ENCODE assay signal across 8 cellular contexts in the genomic region with DNA sequence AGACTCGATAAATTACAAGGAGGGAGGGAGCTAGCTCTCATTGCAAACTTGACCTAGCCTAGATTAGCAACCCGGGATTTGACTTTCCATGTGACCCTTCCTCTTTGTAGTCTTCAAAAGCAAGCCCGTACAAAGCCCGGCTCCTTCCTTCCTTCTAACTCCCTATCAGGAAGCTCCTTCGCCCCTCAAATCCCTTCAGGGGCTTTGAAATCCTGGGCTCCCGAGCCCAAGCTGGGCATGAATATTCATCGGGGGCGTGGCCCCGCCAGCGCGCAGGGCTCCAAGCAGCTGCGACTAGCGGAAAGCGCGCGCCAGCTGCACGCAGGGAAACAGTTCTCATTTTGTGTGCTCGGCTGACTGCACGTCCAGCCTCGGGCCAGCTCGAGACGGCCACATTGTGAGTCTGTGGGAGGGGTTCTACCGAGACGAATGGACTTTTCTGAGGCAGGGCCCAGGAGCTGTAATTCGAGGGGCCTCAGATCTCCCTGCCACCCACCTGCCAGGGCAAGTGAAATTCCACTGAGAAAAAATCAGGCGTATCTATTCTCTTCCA.
A peak's percentile ranks its signal among the peaks of the same experiment; 100 is the strongest.
DNase-seq lines count a peak whose midpoint lies in the region; ATAC-seq and TF ChIP-seq lines count a peak whose summit lies in the region.

No MANE protein-coding gene starts in this region.

- CTCF ChIA-PET in activated CD8-positive, alpha-beta T cell treated with anti-CD3 and anti-CD28 coated beads, Interleukin-2, amount 10 ng/mL, durations not matched to agents 7 days and 5 days (lab: Charles Lee): interaction anchor here (0.9 to 2.2 kb wide), 3 partner anchors 8 to 99 kb away, joined by 3 to 16 read pairs (median 8); no protein-coding TSS in a partner anchor

- ATAC-seq in GM19324 (IDR thresholded peaks at IDR 0.05; ENCODE audit: low FRiP score, unreplicated experiment) (peak; percentile 95), HG03439 (IDR thresholded peaks at IDR 0.05; ENCODE audit: unreplicated experiment) (peak; percentile 85), memory B cell (ENCODE audit: low read depth) (peak; percentile 98)
- ATAC-seq in activated CD8-positive, alpha-beta T cell treated with anti-CD3 and anti-CD28 coated beads, Interleukin-2, amount 10 ng/mL, durations not matched to agents 7 days and 5 days: peak; percentile 96

- H3K9me3 ChIP-seq in endocrine pancreas (ENCODE audit: control insufficient read depth, low read length): no peaks in the 10 kb centered on the region

- H3K27me3 Mint-ChIP-seq in activated CD8-positive, alpha-beta T cell treated with anti-CD3 and anti-CD28 coated beads, Interleukin-2, amount 10 ng/mL, durations not matched to agents 7 days and 5 days (ENCODE audit: low read depth): no peaks in the 10 kb centered on the region
- no peaks in the 10 kb centered on the region for H3K27me3 Mint-ChIP-seq in memory B cell

- peak overlapping the region; percentile 92 for H3K4me3 ChIP-seq in endocrine pancreas (ENCODE audit: control insufficient read depth, insufficient read depth, low read length)

- POLR2A ChIA-PET in activated CD8-positive, alpha-beta T cell treated with anti-CD3 and anti-CD28 coated beads, Interleukin-2, amount 10 ng/mL, durations not matched to agents 7 days and 5 days (lab: Charles Lee): interaction anchor here (0.6 to 0.9 kb wide), 5 partner anchors 11 to 100 kb away, joined by 3 to 4 read pairs (median 3); no protein-coding TSS in a partner anchor

- H3K9me3 Mint-ChIP-seq in activated CD8-positive, alpha-beta T cell treated with anti-CD3 and anti-CD28 coated beads, Interleukin-2, amount 10 ng/mL, durations not matched to agents 7 days and 5 days (ENCODE audit: insufficient read depth): no peaks in the 10 kb centered on the region
- H3K9me3 Mint-ChIP-seq in memory B cell: no peaks in the 10 kb centered on the region

- peaks cover 16% of the 10 kb centered on the region for H3K4me1 Mint-ChIP-seq in activated CD8-positive, alpha-beta T cell treated with anti-CD3 and anti-CD28 coated beads, Interleukin-2, amount 10 ng/mL, durations not matched to agents 7 days and 5 days (ENCODE audit: low read depth)
- peaks cover 33% of the 10 kb centered on the region for H3K4me1 Mint-ChIP-seq in memory B cell

- no peak overlapping the region for H3K9ac ChIP-seq in endocrine pancreas (ENCODE audit: control insufficient read depth, insufficient read depth, low read length)

- peak overlapping the region; percentile 80 for H3K4me3 Mint-ChIP-seq in activated CD8-positive, alpha-beta T cell treated with anti-CD3 and anti-CD28 coated beads, Interleukin-2, amount 10 ng/mL, durations not matched to agents 7 days and 5 days
- H3K4me3 Mint-ChIP-seq in memory B cell: peak overlapping the region; percentile 97

- H3K36me3 ChIP-seq in endocrine pancreas (ENCODE audit: control insufficient read depth, insufficient read depth, low read length): no peaks in the 10 kb centered on the region

- peak overlapping the region; percentile 27; the same call in 1 of the 2 replicates for H3K27ac ChIP-seq in C4-2B

- H3K36me3 Mint-ChIP-seq in activated CD8-positive, alpha-beta T cell treated with anti-CD3 and anti-CD28 coated beads, Interleukin-2, amount 10 ng/mL, durations not matched to agents 7 days and 5 days (ENCODE audit: low read depth): peaks cover 2% of the 10 kb centered on the region
- peaks cover 7% of the 10 kb centered on the region for H3K36me3 Mint-ChIP-seq in memory B cell

- H3K27ac Mint-ChIP-seq in activated CD8-positive, alpha-beta T cell treated with anti-CD3 and anti-CD28 coated beads, Interleukin-2, amount 10 ng/mL, durations not matched to agents 7 days and 5 days: peak overlapping the region; percentile 77
- H3K27ac Mint-ChIP-seq in memory B cell: peak overlapping the region; percentile 93

- H3K4me1 ChIP-seq in endocrine pancreas (ENCODE audit: control insufficient read depth, insufficient read depth, low read length): peaks cover 4% of the 10 kb centered on the region

- no peak for TF ChIP-seq CTCF in C4-2B (conservative IDR thresholded peaks at IDR 0.05)

- H3K27me3 ChIP-seq in endocrine pancreas (ENCODE audit: control insufficient read depth, insufficient read depth, low read length): no peaks in the 10 kb centered on the region

- DNase-seq in NCI-H526 treated with DMSO at 0.1 percent for 48 hours (lab: John Stamatoyannopoulos, UW) (peak; percentile 59), memory B cell (ENCODE audit: low spot score in 2 of 2) (peak; percentile 38 to 58)
- peak; percentile 69 for DNase-seq in activated CD8-positive, alpha-beta T cell treated with anti-CD3 and anti-CD28 coated beads, Interleukin-2, amount 10 ng/mL, durations not matched to agents 7 days and 5 days
- DNase-seq in stimulated activated CD8-positive, alpha-beta memory T cell treated with anti-CD3 and anti-CD28 coated beads, Interleukin-15, amount 100 ng/mL, for 4 hours (ENCODE audit: low read depth in 2 of 2): peak; percentile 13 to 19

Comparison
In these comparisons a context has a peak if more than half of its experiments do, and no peak if none do; other contexts are left out.
1. Peak in every context shown above with its lines: DNase-seq, ATAC-seq, H3K4me3 ChIP-seq and H3K27ac ChIP-seq.
2. DNase-seq: peak in every context shown above with its lines; median percentile 69 in activated CD8-positive, alpha-beta T cell treated with anti-CD3 and anti-CD28 coated beads, Interleukin-2, amount 10 ng/mL, durations not matched to agents 7 days and 5 days; 59 in NCI-H526 treated with DMSO at 0.1 percent for 48 hours; 48 in memory B cell; 16 in stimulated activated CD8-positive, alpha-beta memory T cell treated with anti-CD3 and anti-CD28 coated beads, Interleukin-15, amount 100 ng/mL, for 4 hours.